In the genomic region with DNA sequence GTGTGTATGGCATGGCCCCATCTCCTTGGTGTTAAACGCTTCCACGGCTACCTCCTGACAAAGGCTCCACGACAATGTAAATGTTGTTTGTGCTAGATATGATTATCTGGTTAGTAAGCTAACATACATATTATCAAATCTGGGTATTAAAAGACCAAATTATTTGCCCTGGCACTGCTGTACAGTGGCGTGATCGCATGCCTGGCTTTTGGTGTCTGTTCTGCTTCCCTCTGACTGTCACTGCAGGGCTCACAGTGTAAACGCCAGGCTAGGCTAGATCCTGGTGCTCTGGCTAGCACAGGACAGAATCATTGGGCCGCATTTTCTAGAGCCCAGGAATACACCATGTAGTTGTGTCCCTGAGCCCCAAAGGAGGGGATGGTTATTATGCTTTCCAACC, we compare ENCODE assay signal across 25 cellular contexts.
"Had no signal": no experiment of that assay in that cellular context is flagged by ENCODE, and none has a peak within 500 bp of the region (broad histone marks: within the 10 kb centered on the region; RNA-seq: fewer than 3 reads in every experiment).

No MANE protein-coding gene starts in this region.

- ATAC-seq: heart right ventricle; left cardiac atrium; natural killer cell treated with Interleukin-12 subunit alpha and Interleukin-12 subunit beta and Interleukin-15 and Interleukin-18, amount 100 ng/mL, for 72 hours; psoas muscle; right cardiac atrium; stimulated activated effector memory CD8-positive, alpha-beta T cell treated with anti-CD3 and anti-CD28 coated beads, Interleukin-12 subunit alpha, Interleukin-12 subunit beta, amount 100 ng/mL, for 72 hours had no signal

- H3K9me3 Mint-ChIP-seq: dendritic cell treated with granulocyte-macrophage colony-stimulating factor and Interleukin-4, amounts not matched to agents 40 ng/mL and 50 ng/mL, for 4 days; naive B cell; natural killer cell treated with Interleukin-12 subunit alpha and Interleukin-12 subunit beta and Interleukin-15 and Interleukin-18, amount 100 ng/mL, for 72 hours; neural progenitor cell; stimulated activated effector memory CD8-positive, alpha-beta T cell treated with anti-CD3 and anti-CD28 coated beads, Interleukin-12 subunit alpha, Interleukin-12 subunit beta, amount 100 ng/mL, for 72 hours had no signal

- H3K9me3 ChIP-seq: colonic mucosa, esophagus squamous epithelium, heart right ventricle, left lung, psoas muscle, sigmoid colon, thoracic aorta, transverse colon, vagina had no signal

- H3K4me3 Mint-ChIP-seq: dendritic cell treated with granulocyte-macrophage colony-stimulating factor and Interleukin-4, amounts not matched to agents 40 ng/mL and 50 ng/mL, for 4 days; naive B cell; natural killer cell treated with Interleukin-12 subunit alpha and Interleukin-12 subunit beta and Interleukin-15 and Interleukin-18, amount 100 ng/mL, for 72 hours; neural progenitor cell; stimulated activated effector memory CD8-positive, alpha-beta T cell treated with anti-CD3 and anti-CD28 coated beads, Interleukin-12 subunit alpha, Interleukin-12 subunit beta, amount 100 ng/mL, for 72 hours had no signal

- DNase-seq: colonic mucosa; effector memory CD4-positive, alpha-beta T cell; esophagus squamous epithelium; foreskin melanocyte; glutamatergic neuron; heart right ventricle; hippocampal formation; left cardiac atrium; left lung; naive B cell; nucleus accumbens; psoas muscle; right cardiac atrium; sigmoid colon; stimulated activated CD4-positive, alpha-beta T cell treated with anti-CD3 and anti-CD28 coated beads, Interleukin-2, amount 100 ng/mL, for 24 hours; stimulated activated CD4-positive, alpha-beta T cell treated with anti-CD3 and anti-CD28 coated beads, Interleukin-4, amount 100 ng/mL, for 24 hours; stimulated activated naive CD4-positive, alpha-beta T cell treated with Interleukin-2 at 50 U/mL for 16 hours; substantia nigra; transverse colon had no signal

- H2AFZ ChIP-seq: neural progenitor cell had no signal

- H3K4me2 ChIP-seq: neural progenitor cell had no signal

- H3K4me3 ChIP-seq: colonic mucosa, esophagus squamous epithelium, heart right ventricle, left lung, neural progenitor cell, psoas muscle, sigmoid colon, thoracic aorta, transverse colon, vagina had no signal

- H3K4me1 Mint-ChIP-seq: stimulated activated effector memory CD8-positive, alpha-beta T cell treated with anti-CD3 and anti-CD28 coated beads, Interleukin-12 subunit alpha, Interleukin-12 subunit beta, amount 100 ng/mL, for 72 hours had no signal

- H3K9ac ChIP-seq: neural progenitor cell had no signal

- H3K36me3 Mint-ChIP-seq: natural killer cell treated with Interleukin-12 subunit alpha and Interleukin-12 subunit beta and Interleukin-15 and Interleukin-18, amount 100 ng/mL, for 72 hours; neural progenitor cell; stimulated activated effector memory CD8-positive, alpha-beta T cell treated with anti-CD3 and anti-CD28 coated beads, Interleukin-12 subunit alpha, Interleukin-12 subunit beta, amount 100 ng/mL, for 72 hours had no signal

- H3K4me1 ChIP-seq: colonic mucosa, neural progenitor cell, sigmoid colon, vagina had no signal

- H3K27me3 ChIP-seq: colonic mucosa, esophagus squamous epithelium, left lung, neural progenitor cell, sigmoid colon, transverse colon, vagina had no signal

- H3K36me3 ChIP-seq: colonic mucosa, esophagus squamous epithelium, heart right ventricle, left lung, neural progenitor cell, sigmoid colon, thoracic aorta, transverse colon, vagina had no signal

- H3K27me3 Mint-ChIP-seq: naive B cell; natural killer cell treated with Interleukin-12 subunit alpha and Interleukin-12 subunit beta and Interleukin-15 and Interleukin-18, amount 100 ng/mL, for 72 hours had no signal

- H3K27ac Mint-ChIP-seq: dendritic cell treated with granulocyte-macrophage colony-stimulating factor and Interleukin-4, amounts not matched to agents 40 ng/mL and 50 ng/mL, for 4 days; neural progenitor cell; stimulated activated effector memory CD8-positive, alpha-beta T cell treated with anti-CD3 and anti-CD28 coated beads, Interleukin-12 subunit alpha, Interleukin-12 subunit beta, amount 100 ng/mL, for 72 hours had no signal

- H3K27ac ChIP-seq: colonic mucosa, esophagus squamous epithelium, heart right ventricle, left lung, neural progenitor cell, psoas muscle, sigmoid colon, thoracic aorta, transverse colon, vagina had no signal
